28 cellular contexts compared by ENCODE assay signal in the genomic region with DNA sequence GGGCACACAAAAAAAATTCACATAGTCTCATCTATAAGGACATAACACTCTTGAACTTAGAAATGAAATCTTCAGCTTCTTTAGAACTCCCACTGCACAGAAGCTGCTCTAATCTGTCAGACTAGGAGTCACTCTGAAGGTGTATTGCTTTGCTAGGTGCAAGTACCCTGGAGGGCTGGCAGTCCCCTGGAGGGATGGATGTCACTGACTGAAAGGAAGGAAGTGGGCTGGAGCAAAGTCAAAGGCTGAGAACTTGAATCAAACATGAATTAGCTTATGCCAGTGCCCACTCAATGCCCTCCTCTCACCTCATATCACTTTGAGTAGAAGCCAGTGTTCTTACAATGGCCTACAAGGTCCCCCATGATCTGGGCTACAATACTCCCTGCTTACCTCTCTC.
"Had no signal": no experiment of that assay in that cellular context is flagged by ENCODE, and none has a peak within 500 bp of the region (broad histone marks: within the 10 kb centered on the region; RNA-seq: fewer than 3 reads in every experiment).

No MANE protein-coding gene starts in this region.

- H3K27ac Mint-ChIP-seq: activated CD4-positive, alpha-beta memory T cell treated with anti-CD3 and anti-CD28 coated beads for 36 hours; activated CD4-positive, alpha-beta T cell treated with anti-CD3 and anti-CD28 coated beads, Interleukin-2, amount 10 ng/mL, durations not matched to agents 7 days and 5 days; activated naive CD4-positive, alpha-beta T cell treated with anti-CD3 and anti-CD28 coated beads, Interleukin-2, amount 10 ng/mL, durations not matched to agents 7 days and 5 days; activated naive CD8-positive, alpha-beta T cell treated with anti-CD3 and anti-CD28 coated beads for 36 hours; activated T-helper 17 cell treated with anti-CD3 and anti-CD28 coated beads, Interleukin-2, amount 50 U/mL, for 72 hours; T-cell had no signal

- H3K27me3 ChIP-seq: breast epithelium, MG63 had no signal

- H3K4me3 Mint-ChIP-seq: activated CD4-positive, alpha-beta memory T cell treated with anti-CD3 and anti-CD28 coated beads for 36 hours; activated CD4-positive, alpha-beta T cell treated with anti-CD3 and anti-CD28 coated beads, Interleukin-2, amount 10 ng/mL, durations not matched to agents 7 days and 5 days; activated naive CD4-positive, alpha-beta T cell treated with anti-CD3 and anti-CD28 coated beads, Interleukin-2, amount 10 ng/mL, durations not matched to agents 7 days and 5 days; activated naive CD8-positive, alpha-beta T cell treated with anti-CD3 and anti-CD28 coated beads for 36 hours; activated T-helper 17 cell treated with anti-CD3 and anti-CD28 coated beads, Interleukin-2, amount 50 U/mL, for 72 hours; T-cell had no signal

- H3K36me3 Mint-ChIP-seq: activated CD4-positive, alpha-beta memory T cell treated with anti-CD3 and anti-CD28 coated beads for 36 hours; activated naive CD4-positive, alpha-beta T cell treated with anti-CD3 and anti-CD28 coated beads, Interleukin-2, amount 10 ng/mL, durations not matched to agents 7 days and 5 days; activated naive CD8-positive, alpha-beta T cell treated with anti-CD3 and anti-CD28 coated beads for 36 hours; T-cell had no signal

- ATAC-seq: activated T-helper 17 cell treated with anti-CD3 and anti-CD28 coated beads, Interleukin-2, amount 50 U/mL, for 72 hours; T-cell had no signal

- DNase-seq: activated CD4-positive, alpha-beta memory T cell treated with anti-CD3 and anti-CD28 coated beads for 36 hours; activated CD4-positive, alpha-beta T cell treated with anti-CD3 and anti-CD28 coated beads, Interleukin-2, amount 10 ng/mL, durations not matched to agents 7 days and 5 days; activated CD4-positive, CD25-positive, alpha-beta regulatory T cell; activated CD8-positive, alpha-beta memory T cell treated with anti-CD3 and anti-CD28 coated beads for 24 hours; activated gamma-delta T cell; activated naive CD4-positive, alpha-beta T cell treated with anti-CD3 and anti-CD28 coated beads, Interleukin-2, amount 10 ng/mL, durations not matched to agents 7 days and 5 days; activated naive CD8-positive, alpha-beta T cell treated with anti-CD3 and anti-CD28 coated beads for 36 hours; activated T-cell treated with anti-CD3 and anti-CD28 coated beads for 4 hours; activated T-cell treated with anti-CD3 and anti-CD28 coated beads, Interleukin-2, amount 50 U/mL, for 48 hours; aorta; central memory CD4-positive, alpha-beta T cell; MG63; MV-4-11; NCI-H1092 treated with DMSO at 0.1 percent for 48 hours; NCI-H1417 treated with DMSO at 0.1 percent for 48 hours; NCI-H2029; NCI-H345; NCI-H510A; NCI-H526 treated with DMSO at 0.1 percent for 48 hours; SIG-M5; T-cell; T-helper 2 cell; T1000 had no signal

- H3K4me2 ChIP-seq: KMS-11 had no signal

- H3K27ac ChIP-seq: breast epithelium, KMS-11, SK-N-MC, VCaP had no signal

- H3K9ac ChIP-seq: KMS-11 had no signal

- H3K4me1 Mint-ChIP-seq: activated CD4-positive, alpha-beta T cell treated with anti-CD3 and anti-CD28 coated beads, Interleukin-2, amount 10 ng/mL, durations not matched to agents 7 days and 5 days; activated naive CD4-positive, alpha-beta T cell treated with anti-CD3 and anti-CD28 coated beads, Interleukin-2, amount 10 ng/mL, durations not matched to agents 7 days and 5 days; activated naive CD8-positive, alpha-beta T cell treated with anti-CD3 and anti-CD28 coated beads for 36 hours; activated T-helper 17 cell treated with anti-CD3 and anti-CD28 coated beads, Interleukin-2, amount 50 U/mL, for 72 hours had no signal

- H3K4me3 ChIP-seq: breast epithelium, MG63, SK-N-MC had no signal

- H3K4me1 ChIP-seq: breast epithelium had no signal

- H3K27me3 Mint-ChIP-seq: activated CD4-positive, alpha-beta memory T cell treated with anti-CD3 and anti-CD28 coated beads for 36 hours; activated naive CD8-positive, alpha-beta T cell treated with anti-CD3 and anti-CD28 coated beads for 36 hours had no signal

- H3K9me3 Mint-ChIP-seq: activated CD4-positive, alpha-beta memory T cell treated with anti-CD3 and anti-CD28 coated beads for 36 hours; activated CD4-positive, alpha-beta T cell treated with anti-CD3 and anti-CD28 coated beads, Interleukin-2, amount 10 ng/mL, durations not matched to agents 7 days and 5 days; activated naive CD4-positive, alpha-beta T cell treated with anti-CD3 and anti-CD28 coated beads, Interleukin-2, amount 10 ng/mL, durations not matched to agents 7 days and 5 days; activated naive CD8-positive, alpha-beta T cell treated with anti-CD3 and anti-CD28 coated beads for 36 hours; activated T-helper 17 cell treated with anti-CD3 and anti-CD28 coated beads, Interleukin-2, amount 50 U/mL, for 72 hours; T-cell had no signal

- H3K9me3 ChIP-seq: breast epithelium, MG63 had no signal

- H3K36me3 ChIP-seq: breast epithelium, MG63 had no signal
